ENCODE assay signal across 8 cellular contexts in genomic region chr17:79188048-79188447, GRCh38.
DNase-seq lines count a peak whose midpoint lies in the region; ATAC-seq and TF ChIP-seq lines count a peak whose summit lies in the region.

No MANE protein-coding gene starts in this region.

- H3K4me1 ChIP-seq in aorta (ENCODE audit: control insufficient read depth in 1 of 2, insufficient read depth in 2 of 2, low read length in 2 of 2) = no peaks in the 10 kb centered on the region

- intact Hi-C loops in aorta (cut with DNase I) = loop anchor here (5.0 kb wide), 1 partner anchor 204 kb away; no protein-coding TSS in a partner anchor

- no peak overlapping the region for H3K27ac ChIP-seq in aorta (ENCODE audit: low read depth in 1 of 2, low read length in 2 of 2)

- ATAC-seq in HG02981 (IDR thresholded peaks at IDR 0.05; ENCODE audit: unreplicated experiment) (no peak), GM19452 (IDR thresholded peaks at IDR 0.05; ENCODE audit: unreplicated experiment) (no peak), aorta (ENCODE audit: low FRiP score) (no peak)

- no peaks in the 10 kb centered on the region for H3K27me3 ChIP-seq in aorta (ENCODE audit: control insufficient read depth in 1 of 2, insufficient read depth in 2 of 2, low read length in 1 of 2)

- WGBS in aorta, 2 donors = 7 to 8% methylated on average over 12 to 14 of the region's 14 CpGs

- peak; percentile 69 for TF ChIP-seq CTCF in epithelial cell of proximal tubule (conservative IDR thresholded peaks at IDR 0.05; ENCODE audit: low read depth, low read length)
- peak; percentile 65 for TF ChIP-seq CTCF in retinal pigment epithelial cell (conservative IDR thresholded peaks at IDR 0.05; ENCODE audit: low read depth, low read length)

- DNase-seq in activated CD4-positive, alpha-beta T cell treated with anti-CD3 and anti-CD28 coated beads for 48 hours = peak; percentile 39
- DNase-seq in activated CD4-positive, alpha-beta T cell treated with anti-CD3 and anti-CD28 coated beads, Interleukin-2, amount 50 U/mL, for 4 hours = no peak
- DNase-seq in NCI-H524 treated with DMSO at 0.1 percent for 48 hours (lab: John Stamatoyannopoulos, UW) (peak; percentile 36), epithelial cell of proximal tubule (ENCODE audit: low read depth) (no peak), retinal pigment epithelial cell (ENCODE audit: low read depth) (no peak), aorta (no peak)

- H3K9me3 ChIP-seq in aorta (ENCODE audit: control insufficient read depth, low read length) = no peaks in the 10 kb centered on the region

- no peak overlapping the region for H3K4me3 ChIP-seq in epithelial cell of proximal tubule (ENCODE audit: low read depth, low read length)
- H3K4me3 ChIP-seq in retinal pigment epithelial cell (ENCODE audit: low read length) = no peak overlapping the region
- H3K4me3 ChIP-seq in aorta (ENCODE audit: low read length in 2 of 2) = no peak overlapping the region

- H3K36me3 ChIP-seq in aorta (ENCODE audit: control insufficient read depth in 1 of 2, insufficient read depth in 2 of 2, low read length in 1 of 2) = no peaks in the 10 kb centered on the region

Comparison
In these comparisons a context has a peak if more than half of its experiments do, and no peak if none do; other contexts are left out.
1. DNase-seq: peak in activated CD4-positive, alpha-beta T cell treated with anti-CD3 and anti-CD28 coated beads for 48 hours (single experiment) and NCI-H524 treated with DMSO at 0.1 percent for 48 hours (single experiment); none in activated CD4-positive, alpha-beta T cell treated with anti-CD3 and anti-CD28 coated beads, Interleukin-2, amount 50 U/mL, for 4 hours (0 of 2), epithelial cell of proximal tubule (single experiment), retinal pigment epithelial cell (single experiment) and aorta (0 of 2).